Comparison of ENCODE assay signal across 12 cellular contexts in the genomic region with DNA sequence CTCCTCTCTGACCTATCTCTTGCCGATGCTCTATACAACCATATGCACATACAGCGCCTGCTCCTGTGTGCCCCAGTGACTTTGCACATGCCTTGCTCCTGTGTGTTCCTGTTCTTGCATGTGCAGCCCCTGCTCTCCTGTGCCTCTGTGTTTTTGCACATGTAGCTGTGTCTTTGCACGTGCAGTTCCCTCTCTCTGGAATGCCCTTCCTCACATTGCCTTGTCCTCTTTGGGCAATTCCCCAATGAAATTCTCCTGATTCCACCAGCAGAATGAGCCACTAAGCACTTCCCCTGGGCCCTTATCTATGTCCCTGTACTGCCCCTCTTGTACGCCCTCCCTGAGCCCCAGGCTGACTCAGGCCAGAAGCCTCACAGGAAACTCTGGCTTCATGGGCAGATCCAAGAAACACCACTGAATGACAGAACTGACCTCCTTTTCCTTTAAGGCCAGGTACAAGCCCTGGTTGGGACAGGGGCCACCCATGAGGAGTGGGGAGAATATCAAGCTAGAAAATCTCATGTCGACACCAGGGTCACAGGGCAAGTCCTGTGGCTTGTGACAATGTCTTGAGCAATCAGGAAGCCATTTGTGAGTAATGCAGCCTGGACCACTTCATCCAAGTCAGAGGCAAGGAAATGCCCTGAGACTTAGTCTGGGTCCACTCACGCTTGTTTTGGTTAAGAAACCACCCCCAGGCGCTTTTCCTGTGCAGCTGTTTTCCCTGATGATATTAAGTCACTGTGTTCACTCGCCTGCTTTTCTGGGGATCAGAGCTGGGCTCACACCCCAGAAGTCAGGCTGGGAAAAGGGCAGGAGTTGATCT. TPM values are rescaled to one million over a fixed set of nuclear protein-coding genes. Genes with fewer than 3 reads are reported as not detected.
A peak's percentile ranks its signal among the peaks of the same experiment; 100 is the strongest.
DNase-seq lines count a peak whose midpoint lies in the region; ATAC-seq and TF ChIP-seq lines count a peak whose summit lies in the region.
"Had no signal": no experiment of that assay in that cellular context is flagged by ENCODE, and none has a peak within 500 bp of the region (broad histone marks: within the 10 kb centered on the region; RNA-seq: fewer than 3 reads in every experiment).

No MANE protein-coding gene starts in this region.

- no peak for TF ChIP-seq POLR2A in vagina (IDR thresholded peaks at IDR 0.05)

- no peak overlapping the region for H3K4me3 ChIP-seq in astrocyte of the spinal cord (ENCODE audit: low read depth, low read length)
- no peak overlapping the region for H3K4me3 ChIP-seq in vagina

- no peaks in the 10 kb centered on the region for H3K36me3 ChIP-seq in vagina

- DNase-seq in activated effector memory CD4-positive, alpha-beta T cell treated with anti-CD3 and anti-CD28 coated beads, Interleukin-2, amount 50 U/mL, for 16 hours, result peak; percentile 31
- no peak for DNase-seq in activated effector memory CD4-positive, alpha-beta T cell treated with Interleukin-2 at 50 U/mL for 16 hours
- DNase-seq in astrocyte of the spinal cord (ENCODE audit: low read depth, low spot score) (peak; percentile 92), kidney glomerular epithelial cell (lab: John Stamatoyannopoulos, UW) (peak; percentile 28), vagina (ENCODE audit: extremely low spot score in 2 of 2) (peak; percentile 70 to 87), middle frontal gyrus (ENCODE audit: extremely low spot score, low spot score) (no peak), iPS-NIHi7 (ENCODE audit: extremely low spot score) (no peak)
- DNase-seq: cortex of kidney; H7; stimulated activated CD4-positive, alpha-beta T cell treated with anti-CD3 and anti-CD28 coated beads, Interleukin-4, amount 100 ng/mL, for 4 hours had no signal

- in situ Hi-C loops in astrocyte of the spinal cord (cut with HindIII; ENCODE audit: low sequenced_read_pairs), result no loop called here

- intact Hi-C loops in vagina (cut with DNase I), result no loop called here

- H3K27me3 ChIP-seq in vagina, result no peaks in the 10 kb centered on the region

- peak overlapping the region; percentile 9 for H3K27ac ChIP-seq in vagina
- H3K27ac ChIP-seq: C4-2B had no signal

- no peak for TF ChIP-seq CTCF in astrocyte of the spinal cord (IDR thresholded peaks at IDR 0.05; ENCODE audit: low read depth, low read length)
- no peak for TF ChIP-seq CTCF in vagina (IDR thresholded peaks at IDR 0.05)

- no peak for ATAC-seq in HG03432 (IDR thresholded peaks at IDR 0.05; ENCODE audit: unreplicated experiment)

- H3K9me3 ChIP-seq in vagina, result no peaks in the 10 kb centered on the region

- peaks cover 16% of the 10 kb centered on the region for H3K4me1 ChIP-seq in vagina

RNA-seq across cellular contexts. Expression of a gene that starts 1.9 kb away (rescaled TPM):
- 3.2 TPM for total RNA-seq in vagina

Comparison
In these comparisons a context has a peak if more than half of its experiments do, and no peak if none do; other contexts are left out.
1. DNase-seq: peak in activated effector memory CD4-positive, alpha-beta T cell treated with anti-CD3 and anti-CD28 coated beads, Interleukin-2, amount 50 U/mL, for 16 hours (single experiment), astrocyte of the spinal cord (single experiment), kidney glomerular epithelial cell (single experiment) and vagina (2 of 2); none in activated effector memory CD4-positive, alpha-beta T cell treated with Interleukin-2 at 50 U/mL for 16 hours (single experiment), middle frontal gyrus (single experiment) and iPS-NIHi7 (single experiment).